In genomic region chr3:47380026-47380600, GRCh38 we compare ENCODE assay signal across 1 cellular context.
TF ChIP-seq lines count a peak whose summit lies in the region.

No MANE protein-coding gene starts in this region.

TF ChIP-seq in K562, 482 proteins besides CTCF, POLR2A, EP300 and RAD21 (continued from another document):
- TF ChIP-seq ATF4 (CRISPR knock-in tag; IDR thresholded peaks at IDR 0.05) (no peak), TRIM28 (IDR thresholded peaks at IDR 0.05) (no peak), PHF8 (IDR thresholded peaks at IDR 0.05; ENCODE audit: borderline replicate concordance, low read length) (no peak), TAL1 (IDR thresholded peaks at IDR 0.05) (0 out of 2 replicates have a peak, but pooled peaks have one; percentile 5), AFF1 (IDR thresholded peaks at IDR 0.05; ENCODE audit: low read depth in 1 of 2, partially characterized antibody in 2 of 2) (peak in 1 of 2 experiments; percentile 14), ZNF740 (CRISPR knock-in tag; IDR thresholded peaks at IDR 0.05) (0 out of 2 replicates have a peak, but pooled peaks have one; percentile 13), ZNF740 (tag; IDR thresholded peaks at IDR 0.05) (no peak), NCOA1 (IDR thresholded peaks at IDR 0.05; ENCODE audit: low read depth) (0 out of 2 replicates have a peak, but pooled peaks have one; percentile 56), CBX3 (IDR thresholded peaks at IDR 0.05; ENCODE audit: borderline replicate concordance in 1 of 2, low read length in 2 of 2) (0 out of 3 replicates have a peak, but pooled peaks of 1 of the 2 experiments have one; percentile 26), ZFP1 (CRISPR knock-in tag; IDR thresholded peaks at IDR 0.05) (no peak), C11orf30 (IDR thresholded peaks at IDR 0.05; ENCODE audit: low read depth) (no peak), SMARCA4 (IDR thresholded peaks at IDR 0.05) (peak; percentile 46; the same call in 1 of the 2 replicates), ZBTB1 (CRISPR knock-in tag; IDR thresholded peaks at IDR 0.05; ENCODE audit: borderline replicate concordance, low read depth) (peak; percentile 36; the same call in 1 of the 2 replicates), SMARCA5 (IDR thresholded peaks at IDR 0.05) (0 out of 2 replicates have a peak, but pooled peaks have one; percentile 25), ZNF764 (CRISPR knock-in tag; IDR thresholded peaks at IDR 0.05; ENCODE audit: low read depth) (peak; percentile 95), COPS2 (conservative IDR thresholded peaks at IDR 0.05) (no peak), RREB1 (CRISPR knock-in tag; IDR thresholded peaks at IDR 0.05) (peak; percentile 85), FOXJ2 (tag; IDR thresholded peaks at IDR 0.05) (0 out of 2 replicates have a peak, but pooled peaks have one; percentile 21), NONO (IDR thresholded peaks at IDR 0.05; ENCODE audit: low read depth in 2 of 2, low read length in 1 of 2) (peak in 1 of 2 experiments; percentile 59; a peak in 1 of 4 replicates), TCF3 (CRISPR knock-in tag; IDR thresholded peaks at IDR 0.05) (0 out of 2 replicates have a peak, but pooled peaks have one; percentile 25), OTX1 (CRISPR knock-in tag; IDR thresholded peaks at IDR 0.05) (peak; percentile 81; the same call in 1 of the 2 replicates), BRD9 (IDR thresholded peaks at IDR 0.05; ENCODE audit: low read depth, partially characterized antibody) (no peak), KAT7 (CRISPR knock-in tag; IDR thresholded peaks at IDR 0.05; ENCODE audit: borderline replicate concordance) (no peak)
